18 cellular contexts compared by ENCODE assay signal in the genomic region with DNA sequence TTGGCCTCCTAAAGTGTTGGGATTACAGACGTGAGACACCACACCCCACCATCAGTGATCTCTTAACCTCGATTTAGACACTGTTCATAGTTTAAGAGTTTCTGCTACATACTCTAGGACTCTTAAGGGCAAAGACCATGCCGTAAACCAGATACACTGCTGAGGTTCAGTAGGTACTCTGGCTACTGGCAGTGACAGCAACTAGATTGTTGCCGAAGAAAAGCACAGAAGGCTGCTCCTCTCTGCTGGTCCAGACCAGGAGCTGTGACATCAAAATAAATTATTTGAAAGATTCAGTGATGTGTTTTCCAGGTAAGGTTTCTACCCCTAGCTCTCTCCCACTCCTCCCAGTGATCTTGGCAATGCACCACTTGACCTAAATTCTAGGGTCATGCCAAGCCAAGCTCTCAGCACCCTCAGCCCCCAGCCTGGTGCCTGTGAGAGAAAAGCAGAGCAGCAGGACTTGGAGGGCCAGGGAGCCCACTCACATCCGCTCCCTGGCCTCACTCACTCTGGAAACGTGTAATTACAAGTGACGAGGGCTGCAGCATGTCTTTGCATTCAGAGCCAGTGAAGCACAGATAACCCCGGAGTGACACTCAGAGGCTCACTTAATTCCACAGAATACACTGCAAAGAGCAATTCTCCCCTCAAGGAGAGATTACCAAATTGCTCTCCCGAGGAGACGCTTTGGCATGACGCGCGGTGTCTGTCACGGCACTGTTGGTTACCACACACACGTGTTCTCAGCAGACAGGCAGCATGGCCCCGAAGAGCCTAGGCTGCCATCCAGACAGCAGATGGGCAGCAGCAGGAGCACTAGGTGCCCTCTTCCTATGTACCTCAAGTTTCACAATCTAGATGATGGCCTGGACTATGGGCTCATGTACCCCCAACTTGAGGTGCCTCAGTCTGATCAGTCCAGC.
DNase-seq lines count a peak whose midpoint lies in the region; ATAC-seq and TF ChIP-seq lines count a peak whose summit lies in the region.
"Had no signal": no experiment of that assay in that cellular context is flagged by ENCODE, and none has a peak within 500 bp of the region (broad histone marks: within the 10 kb centered on the region; RNA-seq: fewer than 3 reads in every experiment).

No MANE protein-coding gene starts in this region.

- H3K4me1 ChIP-seq in right atrium auricular region (peaks cover 0 to 29% of the 10 kb centered on the region in 2 donors), osteoblast (ENCODE audit: insufficient read depth, low read length) (no peaks in the 10 kb centered on the region)

- peak; percentile 64 for DNase-seq in Right ventricle myocardium inferior (ENCODE audit: missing footprints)
- no peak for DNase-seq in right atrium auricular region (ENCODE audit: low spot score)
- peak; percentile 54 for DNase-seq in Right ventricle myocardium superior
- DNase-seq in osteoblast (ENCODE audit: insufficient read length, low spot score, missing footprints): peak; percentile 77
- DNase-seq in NCI-H187 treated with DMSO at 0.1 percent for 48 hours (lab: John Stamatoyannopoulos, UW): no peak
- DNase-seq in NK-92 treated with Interleukin-12 subunit alpha and Interleukin-12 subunit beta, amount 100 ng/mL, for 24 hours (lab: John Stamatoyannopoulos, UW): no peak
- no peak for DNase-seq in activated CD8-positive, alpha-beta memory T cell treated with anti-CD3 and anti-CD28 coated beads, Interleukin-2, amount 50 U/mL, for 48 hours
- DNase-seq in WERI-Rb-1: no peak
- DNase-seq: activated naive CD8-positive, alpha-beta T cell treated with anti-CD3 and anti-CD28 coated beads for 36 hours; activated T-cell treated with anti-CD3 and anti-CD28 coated beads, Interleukin-2, amount 50 U/mL, for 24 hours; effector CD4-positive, alpha-beta T cell; GOT3; NCI-H1092; stimulated activated CD4-positive, alpha-beta T cell treated with anti-CD3 and anti-CD28 coated beads, Interleukin-15, amount 100 ng/mL, for 24 hours; stimulated activated naive CD8-positive, alpha-beta T cell treated with anti-CD3 and anti-CD28 coated beads, Interleukin-15, Interleukin-2, amounts not matched to agents 100 U/mL and 50 U/mL, for 24 hours had no signal

- H3K4me3 ChIP-seq in right atrium auricular region (no peak overlapping the region), osteoblast (ENCODE audit: insufficient read depth, low read length) (no peak overlapping the region), WERI-Rb-1 (ENCODE audit: low read depth, low read length) (no peak overlapping the region)
- H3K4me3 ChIP-seq: SK-N-MC had no signal

- no peak overlapping the region for H3K27ac ChIP-seq in right atrium auricular region
- H3K27ac ChIP-seq in osteoblast (ENCODE audit: low read depth, low read length): no peak overlapping the region
- H3K27ac ChIP-seq in WERI-Rb-1: no peak overlapping the region
- H3K27ac ChIP-seq: KMS-11, SK-N-MC had no signal

- H3K27me3 ChIP-seq in right atrium auricular region (no peaks in the 10 kb centered on the region), osteoblast (ENCODE audit: insufficient read depth, low read length) (no peaks in the 10 kb centered on the region), WERI-Rb-1 (ENCODE audit: insufficient read depth, low read depth, severe bottlenecking) (no peaks in the 10 kb centered on the region)

- H2AFZ ChIP-seq in osteoblast (ENCODE audit: low read length): no peak overlapping the region

- H3K4me2 ChIP-seq in osteoblast (ENCODE audit: insufficient read depth, low read length): no peak overlapping the region
- H3K4me2 ChIP-seq: KMS-11 had no signal

- intact Hi-C loops in Right ventricle myocardium inferior (cut with DNase I) (no loop called here), Right ventricle myocardium superior (cut with DNase I) (no loop called here)

- H3K9me3 ChIP-seq in right atrium auricular region: no peaks in the 10 kb centered on the region
- no peaks in the 10 kb centered on the region for H3K9me3 ChIP-seq in osteoblast (ENCODE audit: low read depth, low read length)
- no peaks in the 10 kb centered on the region for H3K9me3 ChIP-seq in WERI-Rb-1 (ENCODE audit: severe bottlenecking)
- H3K9me3 ChIP-seq: Caco-2 had no signal

- TF ChIP-seq CTCF in right atrium auricular region (IDR thresholded peaks at IDR 0.05) (no peak), osteoblast (IDR thresholded peaks at IDR 0.05; ENCODE audit: extremely low read depth, low read depth, low read length) (no peak), WERI-Rb-1 (IDR thresholded peaks at IDR 0.05; ENCODE audit: low read depth, low read length) (no peak)

- no peaks in the 10 kb centered on the region for H3K36me3 ChIP-seq in right atrium auricular region
- H3K36me3 ChIP-seq in osteoblast (ENCODE audit: insufficient read depth, low read length): no peaks in the 10 kb centered on the region
- H3K36me3 ChIP-seq in WERI-Rb-1: peaks cover 3% of the 10 kb centered on the region; the same call in 1 of the 2 replicates

- no peak for ATAC-seq in Right ventricle myocardium inferior
- no peak for ATAC-seq in Right ventricle myocardium superior (ENCODE audit: poor library complexity)
- ATAC-seq: stimulated activated naive CD8-positive, alpha-beta T cell treated with anti-CD3 and anti-CD28 coated beads, Interleukin-15, Interleukin-2, amounts not matched to agents 100 U/mL and 50 U/mL, for 24 hours had no signal

- H4K20me1 ChIP-seq in osteoblast (ENCODE audit: insufficient read depth, low read length): peaks cover 5% of the 10 kb centered on the region

- no peaks in the 10 kb centered on the region for H3K79me2 ChIP-seq in osteoblast (ENCODE audit: insufficient read depth, low read length)

Comparison
In these comparisons a context has a peak if more than half of its experiments do, and no peak if none do; other contexts are left out.
1. DNase-seq: peak in Right ventricle myocardium inferior (single experiment), Right ventricle myocardium superior (single experiment) and osteoblast (single experiment); none in right atrium auricular region (single experiment), NCI-H187 treated with DMSO at 0.1 percent for 48 hours (single experiment), NK-92 treated with Interleukin-12 subunit alpha and Interleukin-12 subunit beta, amount 100 ng/mL, for 24 hours (single experiment), activated CD8-positive, alpha-beta memory T cell treated with anti-CD3 and anti-CD28 coated beads, Interleukin-2, amount 50 U/mL, for 48 hours (single experiment) and WERI-Rb-1 (single experiment).